Comparison of ENCODE assay signal across 12 cellular contexts in genomic region chr5:43304520-43304919, GRCh38. TPM values are rescaled to one million over a fixed set of nuclear protein-coding genes. Genes with fewer than 3 reads are reported as not detected.
DNase-seq lines count a peak whose midpoint lies in the region; ATAC-seq and TF ChIP-seq lines count a peak whose summit lies in the region.
"Had no signal": no experiment of that assay in that cellular context is flagged by ENCODE, and none has a peak within 500 bp of the region (broad histone marks: within the 10 kb centered on the region; RNA-seq: fewer than 3 reads in every experiment).

No MANE protein-coding gene starts in this region.

- POLR2A ChIA-PET in activated CD4-positive, alpha-beta T cell treated with anti-CD3 and anti-CD28 coated beads for 36 hours (lab: Charles Lee): interaction anchor here (0.8 kb wide), 1 partner anchor 9 kb away, joined by 5 read pairs; the partner anchor contains the start of gene HMGCS1

- no peaks in the 10 kb centered on the region for H3K9me3 Mint-ChIP-seq in activated CD4-positive, alpha-beta T cell treated with anti-CD3 and anti-CD28 coated beads for 36 hours (ENCODE audit: low read depth)
- H3K9me3 Mint-ChIP-seq in activated T-helper 1 cell treated with anti-CD3 and anti-CD28 coated beads, Interleukin-12 subunit alpha, Interleukin-12 subunit beta, Interleukin-2, Interleukin-4 antibody, amounts not matched to agents 30 ng/mL and 10 ng/mL and 1 ng/mL, durations not matched to agents 14 hours and 24 hours and 36 hours: no peaks in the 10 kb centered on the region

- peaks cover 4% of the 10 kb centered on the region for H3K4me1 ChIP-seq in osteoblast (ENCODE audit: insufficient read depth, low read length)
- no peaks in the 10 kb centered on the region for H3K4me1 ChIP-seq in Peyer's patch

- H4K20me1 ChIP-seq in osteoblast (ENCODE audit: insufficient read depth, low read length): peaks cover 28% of the 10 kb centered on the region

- H3K36me3 ChIP-seq in osteoblast (ENCODE audit: insufficient read depth, low read length): peaks cover 9% of the 10 kb centered on the region
- H3K36me3 ChIP-seq in Peyer's patch: no peaks in the 10 kb centered on the region

- no peak for TF ChIP-seq CTCF in osteoblast (IDR thresholded peaks at IDR 0.05; ENCODE audit: extremely low read depth, low read depth, low read length)
- no peak for TF ChIP-seq CTCF in Peyer's patch (IDR thresholded peaks at IDR 0.05)

- CTCF ChIA-PET in activated CD4-positive, alpha-beta T cell treated with anti-CD3 and anti-CD28 coated beads for 36 hours (lab: Charles Lee): interaction anchor here (1.1 to 3.9 kb wide), 4 partner anchors 11 to 199 kb away, joined by 3 to 35 read pairs (median 4); no protein-coding TSS in a partner anchor

- peaks cover 64% of the 10 kb centered on the region for H3K36me3 Mint-ChIP-seq in activated CD4-positive, alpha-beta T cell treated with anti-CD3 and anti-CD28 coated beads for 36 hours (ENCODE audit: low read depth)
- H3K36me3 Mint-ChIP-seq in activated T-helper 1 cell treated with anti-CD3 and anti-CD28 coated beads, Interleukin-12 subunit alpha, Interleukin-12 subunit beta, Interleukin-2, Interleukin-4 antibody, amounts not matched to agents 30 ng/mL and 10 ng/mL and 1 ng/mL, durations not matched to agents 14 hours and 24 hours and 36 hours (ENCODE audit: low read depth): peaks cover 60% of the 10 kb centered on the region

- H3K27me3 ChIP-seq in osteoblast (ENCODE audit: insufficient read depth, low read length): no peaks in the 10 kb centered on the region
- H3K27me3 ChIP-seq in Peyer's patch: no peaks in the 10 kb centered on the region

- peak; percentile 70 for ATAC-seq in activated CD4-positive, alpha-beta T cell treated with anti-CD3 and anti-CD28 coated beads for 36 hours
- ATAC-seq in HG02884 (IDR thresholded peaks at IDR 0.05; ENCODE audit: unreplicated experiment) (peak; percentile 60), GM21423 (IDR thresholded peaks at IDR 0.05; ENCODE audit: unreplicated experiment) (no peak)
- ATAC-seq: A549 had no signal

- no peaks in the 10 kb centered on the region for H3K27me3 Mint-ChIP-seq in activated CD4-positive, alpha-beta T cell treated with anti-CD3 and anti-CD28 coated beads for 36 hours
- no peaks in the 10 kb centered on the region for H3K27me3 Mint-ChIP-seq in activated T-helper 1 cell treated with anti-CD3 and anti-CD28 coated beads, Interleukin-12 subunit alpha, Interleukin-12 subunit beta, Interleukin-2, Interleukin-4 antibody, amounts not matched to agents 30 ng/mL and 10 ng/mL and 1 ng/mL, durations not matched to agents 14 hours and 24 hours and 36 hours (ENCODE audit: insufficient read depth)

- intact Hi-C loops in activated CD4-positive, alpha-beta T cell treated with anti-CD3 and anti-CD28 coated beads for 36 hours (cut with DNase I, micrococcal nuclease): loop anchor here (1.0 to 2.0 kb wide), 9 partner anchors 9 to 238 kb away; partner anchors contain the start of genes HMGCS1 (in 1 of the 2) and TMEM267 (in 1 of the 2)
- intact Hi-C loops in activated T-helper 1 cell treated with anti-CD3 and anti-CD28 coated beads, Interleukin-12 subunit alpha, Interleukin-12 subunit beta, Interleukin-2, Interleukin-4 antibody, amounts not matched to agents 30 ng/mL and 10 ng/mL and 1 ng/mL, durations not matched to agents 14 hours and 24 hours and 36 hours (cut with micrococcal nuclease): loop anchor here (1.0 to 2.0 kb wide), 8 partner anchors 9 to 238 kb away; partner anchors contain the start of genes C5orf34 and HMGCS1

- peaks cover 71% of the 10 kb centered on the region for H3K4me1 Mint-ChIP-seq in activated CD4-positive, alpha-beta T cell treated with anti-CD3 and anti-CD28 coated beads for 36 hours
- peaks cover 77% of the 10 kb centered on the region for H3K4me1 Mint-ChIP-seq in activated T-helper 1 cell treated with anti-CD3 and anti-CD28 coated beads, Interleukin-12 subunit alpha, Interleukin-12 subunit beta, Interleukin-2, Interleukin-4 antibody, amounts not matched to agents 30 ng/mL and 10 ng/mL and 1 ng/mL, durations not matched to agents 14 hours and 24 hours and 36 hours (ENCODE audit: low read depth)

- peak overlapping the region; percentile 73 for H3K27ac Mint-ChIP-seq in activated CD4-positive, alpha-beta T cell treated with anti-CD3 and anti-CD28 coated beads for 36 hours
- peak overlapping the region; percentile 91 for H3K27ac Mint-ChIP-seq in activated T-helper 1 cell treated with anti-CD3 and anti-CD28 coated beads, Interleukin-12 subunit alpha, Interleukin-12 subunit beta, Interleukin-2, Interleukin-4 antibody, amounts not matched to agents 30 ng/mL and 10 ng/mL and 1 ng/mL, durations not matched to agents 14 hours and 24 hours and 36 hours

- H2AFZ ChIP-seq in osteoblast (ENCODE audit: low read length): no peak overlapping the region

- H3K4me3 ChIP-seq in osteoblast (ENCODE audit: insufficient read depth, low read length) (peak overlapping the region; percentile 39), Peyer's patch (no peak overlapping the region)
- H3K4me3 ChIP-seq: A549 had no signal

- DNase-seq in activated CD4-positive, alpha-beta T cell treated with anti-CD3 and anti-CD28 coated beads for 36 hours: no peak
- no peak for DNase-seq in activated CD4-positive, alpha-beta T cell treated with anti-CD3 and anti-CD28 coated beads for 48 hours
- DNase-seq in activated T-helper 1 cell treated with anti-CD3 and anti-CD28 coated beads, Interleukin-12 subunit alpha, Interleukin-12 subunit beta, Interleukin-2, Interleukin-4 antibody, amounts not matched to agents 30 ng/mL and 10 ng/mL and 1 ng/mL, durations not matched to agents 14 hours and 24 hours and 36 hours (ENCODE audit: low spot score): no peak
- DNase-seq in osteoblast (ENCODE audit: insufficient read length, low spot score, missing footprints) (peak; percentile 26), Peyer's patch (no peak), NCI-H1105 (lab: John Stamatoyannopoulos, UW) (no peak)
- DNase-seq: mesendoderm, retina, SW 1271 had no signal

- no peaks in the 10 kb centered on the region for H3K9me3 ChIP-seq in osteoblast (ENCODE audit: low read depth, low read length)
- H3K9me3 ChIP-seq in Peyer's patch: no peaks in the 10 kb centered on the region
- H3K9me3 ChIP-seq: A549 had no signal

- H3K27ac ChIP-seq in osteoblast (ENCODE audit: low read depth, low read length) (no peak overlapping the region), Peyer's patch (no peak overlapping the region)
- H3K27ac ChIP-seq: A549 had no signal

- peak overlapping the region; percentile 61 for H3K4me2 ChIP-seq in osteoblast (ENCODE audit: insufficient read depth, low read length)
- H3K4me2 ChIP-seq: A549 had no signal

- peaks cover 89% of the 10 kb centered on the region for H3K79me2 ChIP-seq in osteoblast (ENCODE audit: insufficient read depth, low read length)

- H3K4me3 Mint-ChIP-seq in activated CD4-positive, alpha-beta T cell treated with anti-CD3 and anti-CD28 coated beads for 36 hours: peak overlapping the region; percentile 23
- peak overlapping the region; percentile 59 for H3K4me3 Mint-ChIP-seq in activated T-helper 1 cell treated with anti-CD3 and anti-CD28 coated beads, Interleukin-12 subunit alpha, Interleukin-12 subunit beta, Interleukin-2, Interleukin-4 antibody, amounts not matched to agents 30 ng/mL and 10 ng/mL and 1 ng/mL, durations not matched to agents 14 hours and 24 hours and 36 hours

- no peak for TF ChIP-seq POLR2A in Peyer's patch (IDR thresholded peaks at IDR 0.05)

RNA-seq across cellular contexts. Expression of gene HMGCS1, which starts 8.7 kb away (rescaled TPM):
- total RNA-seq in activated CD4-positive, alpha-beta T cell treated with anti-CD3 and anti-CD28 coated beads for 36 hours: 100 to 1,000 TPM in 1 of 2 experiments, 10 to 100 TPM in 1; 95.2 to 102 TPM
- 216 and 218 TPM in 2 replicates for total RNA-seq in activated T-helper 1 cell treated with anti-CD3 and anti-CD28 coated beads, Interleukin-12 subunit alpha, Interleukin-12 subunit beta, Interleukin-2, Interleukin-4 antibody, amounts not matched to agents 30 ng/mL and 10 ng/mL and 1 ng/mL, durations not matched to agents 14 hours and 24 hours and 36 hours
- total RNA-seq in osteoblast (222 and 277 TPM in 2 replicates), Peyer's patch (100 to 1,000 TPM in 1 of 4 donors, 10 to 100 TPM in 3; 26.4 to 107 (median 66.4) TPM)
